Comparison of ENCODE assay signal across 1 cellular context in the genomic region with DNA sequence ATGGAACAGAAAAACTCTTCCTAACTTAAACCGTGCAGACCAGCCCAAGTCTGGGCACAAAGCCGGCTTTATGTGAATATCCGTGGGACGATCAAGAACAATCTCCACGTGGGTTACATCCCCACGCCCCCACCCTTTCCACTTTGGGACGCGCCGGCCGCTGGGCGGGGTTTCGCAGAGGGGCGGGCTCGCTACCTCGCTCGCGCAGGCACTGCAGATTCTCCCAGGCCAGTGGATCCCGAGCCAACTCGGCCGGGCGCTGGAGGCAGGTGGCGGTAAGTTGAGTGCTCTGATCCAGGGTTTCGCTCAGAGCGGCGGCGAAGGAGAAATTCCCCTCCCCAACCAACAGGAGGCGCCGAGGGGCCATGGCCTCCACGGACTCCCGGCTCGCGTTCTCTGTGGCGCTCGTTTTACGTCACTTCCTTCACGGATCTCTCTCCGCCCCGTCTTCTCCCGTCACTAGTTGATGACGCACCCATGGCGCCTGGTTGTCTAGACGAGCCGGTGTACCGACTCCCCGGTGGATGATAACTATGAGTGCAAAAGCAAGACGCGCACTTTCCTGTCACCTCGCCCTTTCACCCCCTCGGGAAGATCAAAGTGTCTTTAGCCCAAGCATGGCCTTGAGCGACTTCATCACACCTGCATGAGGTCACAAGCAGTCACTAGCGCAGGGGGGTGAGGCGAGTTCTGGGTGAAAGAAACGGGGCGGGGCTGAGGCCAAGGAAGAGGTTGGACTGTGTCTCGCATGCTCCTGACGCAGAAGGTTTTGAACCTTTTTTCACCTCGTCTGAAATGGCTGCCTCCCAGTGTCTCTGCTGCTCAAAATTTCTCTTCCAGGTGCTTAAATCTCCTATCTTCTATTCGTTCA.
TF ChIP-seq lines count a peak whose summit lies in the region.

A gene with protein sequence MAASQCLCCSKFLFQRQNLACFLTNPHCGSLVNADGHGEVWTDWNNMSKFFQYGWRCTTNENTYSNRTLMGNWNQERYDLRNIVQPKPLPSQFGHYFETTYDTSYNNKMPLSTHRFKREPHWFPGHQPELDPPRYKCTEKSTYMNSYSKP (plus strand): TSS at position 776 of the 871 bp plus-strand sequence. CDS start 20 bp downstream, at position 796.
TSS of gene FDXACB1 (minus strand) at position 400 of the 871 bp plus-strand sequence. CDS start at position 367, 33 bp downstream.

TF ChIP-seq in WTC11, 78 proteins besides CTCF, POLR2A, EP300 and RAD21 (continued from another document):
- TF ChIP-seq, protein P1, sequence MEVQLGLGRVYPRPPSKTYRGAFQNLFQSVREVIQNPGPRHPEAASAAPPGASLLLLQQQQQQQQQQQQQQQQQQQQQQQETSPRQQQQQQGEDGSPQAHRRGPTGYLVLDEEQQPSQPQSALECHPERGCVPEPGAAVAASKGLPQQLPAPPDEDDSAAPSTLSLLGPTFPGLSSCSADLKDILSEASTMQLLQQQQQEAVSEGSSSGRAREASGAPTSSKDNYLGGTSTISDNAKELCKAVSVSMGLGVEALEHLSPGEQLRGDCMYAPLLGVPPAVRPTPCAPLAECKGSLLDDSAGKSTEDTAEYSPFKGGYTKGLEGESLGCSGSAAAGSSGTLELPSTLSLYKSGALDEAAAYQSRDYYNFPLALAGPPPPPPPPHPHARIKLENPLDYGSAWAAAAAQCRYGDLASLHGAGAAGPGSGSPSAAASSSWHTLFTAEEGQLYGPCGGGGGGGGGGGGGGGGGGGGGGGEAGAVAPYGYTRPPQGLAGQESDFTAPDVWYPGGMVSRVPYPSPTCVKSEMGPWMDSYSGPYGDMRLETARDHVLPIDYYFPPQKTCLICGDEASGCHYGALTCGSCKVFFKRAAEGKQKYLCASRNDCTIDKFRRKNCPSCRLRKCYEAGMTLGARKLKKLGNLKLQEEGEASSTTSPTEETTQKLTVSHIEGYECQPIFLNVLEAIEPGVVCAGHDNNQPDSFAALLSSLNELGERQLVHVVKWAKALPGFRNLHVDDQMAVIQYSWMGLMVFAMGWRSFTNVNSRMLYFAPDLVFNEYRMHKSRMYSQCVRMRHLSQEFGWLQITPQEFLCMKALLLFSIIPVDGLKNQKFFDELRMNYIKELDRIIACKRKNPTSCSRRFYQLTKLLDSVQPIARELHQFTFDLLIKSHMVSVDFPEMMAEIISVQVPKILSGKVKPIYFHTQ (CRISPR knock-in tag; IDR thresholded peaks at IDR 0.05) = no peak
- TF ChIP-seq MXD4 (CRISPR knock-in tag; IDR thresholded peaks at IDR 0.05; ENCODE audit: borderline replicate concordance) = no peak
- TF ChIP-seq E2F5 (CRISPR knock-in tag; IDR thresholded peaks at IDR 0.05) = peak; percentile 52; the same call in 1 of the 2 replicates
- no peak for TF ChIP-seq TCF7 (CRISPR knock-in tag; IDR thresholded peaks at IDR 0.05; ENCODE audit: low read depth)
- no peak for TF ChIP-seq NR1H2 (CRISPR knock-in tag; IDR thresholded peaks at IDR 0.05)
- no peak for TF ChIP-seq ZNF396 (CRISPR knock-in tag; IDR thresholded peaks at IDR 0.05; ENCODE audit: borderline replicate concordance)
- TF ChIP-seq ZBTB21 (CRISPR knock-in tag; IDR thresholded peaks at IDR 0.05; ENCODE audit: borderline replicate concordance) = peak; percentile 94
- TF ChIP-seq SP1 (CRISPR knock-in tag; conservative IDR thresholded peaks at IDR 0.05) = peak; percentile 88
- no peak for TF ChIP-seq FOXP1 (CRISPR knock-in tag; IDR thresholded peaks at IDR 0.05; ENCODE audit: borderline replicate concordance)
- no peak; the same call in 1 of the 2 replicates for TF ChIP-seq ETV6 (CRISPR knock-in tag; IDR thresholded peaks at IDR 0.05)
- TF ChIP-seq FOXJ3 (CRISPR knock-in tag; IDR thresholded peaks at IDR 0.05; ENCODE audit: borderline replicate concordance) = no peak
- no peak for TF ChIP-seq MLX (CRISPR knock-in tag; IDR thresholded peaks at IDR 0.05)
- TF ChIP-seq USF2 (CRISPR knock-in tag; IDR thresholded peaks at IDR 0.05) = peak; percentile 22; the same call in 1 of the 2 replicates
- no peak for TF ChIP-seq CBFB (CRISPR knock-in tag; IDR thresholded peaks at IDR 0.05; ENCODE audit: low read depth)
- peak; percentile 99 for TF ChIP-seq CREM (CRISPR knock-in tag; IDR thresholded peaks at IDR 0.05)
- no peak for TF ChIP-seq HMGA2 (CRISPR knock-in tag; IDR thresholded peaks at IDR 0.05)
- TF ChIP-seq, protein P2, sequence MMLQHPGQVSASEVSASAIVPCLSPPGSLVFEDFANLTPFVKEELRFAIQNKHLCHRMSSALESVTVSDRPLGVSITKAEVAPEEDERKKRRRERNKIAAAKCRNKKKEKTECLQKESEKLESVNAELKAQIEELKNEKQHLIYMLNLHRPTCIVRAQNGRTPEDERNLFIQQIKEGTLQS (CRISPR knock-in tag; conservative IDR thresholded peaks at IDR 0.05) = no peak
- no peak; the same call in 1 of the 2 replicates for TF ChIP-seq JUN (CRISPR knock-in tag; IDR thresholded peaks at IDR 0.05)
- TF ChIP-seq, protein P3, sequence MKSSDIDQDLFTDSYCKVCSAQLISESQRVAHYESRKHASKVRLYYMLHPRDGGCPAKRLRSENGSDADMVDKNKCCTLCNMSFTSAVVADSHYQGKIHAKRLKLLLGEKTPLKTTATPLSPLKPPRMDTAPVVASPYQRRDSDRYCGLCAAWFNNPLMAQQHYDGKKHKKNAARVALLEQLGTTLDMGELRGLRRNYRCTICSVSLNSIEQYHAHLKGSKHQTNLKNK (CRISPR knock-in tag; IDR thresholded peaks at IDR 0.05) = no peak
- no peak for TF ChIP-seq ZNF317 (CRISPR knock-in tag; IDR thresholded peaks at IDR 0.05; ENCODE audit: borderline replicate concordance, low read depth)
- TF ChIP-seq ARID4B (CRISPR knock-in tag; IDR thresholded peaks at IDR 0.05; ENCODE audit: borderline replicate concordance) = peak; percentile 83; the same call in 1 of the 2 replicates
- TF ChIP-seq NFATC4 (CRISPR knock-in tag; IDR thresholded peaks at IDR 0.05) = no peak
- TF ChIP-seq, protein P4, sequence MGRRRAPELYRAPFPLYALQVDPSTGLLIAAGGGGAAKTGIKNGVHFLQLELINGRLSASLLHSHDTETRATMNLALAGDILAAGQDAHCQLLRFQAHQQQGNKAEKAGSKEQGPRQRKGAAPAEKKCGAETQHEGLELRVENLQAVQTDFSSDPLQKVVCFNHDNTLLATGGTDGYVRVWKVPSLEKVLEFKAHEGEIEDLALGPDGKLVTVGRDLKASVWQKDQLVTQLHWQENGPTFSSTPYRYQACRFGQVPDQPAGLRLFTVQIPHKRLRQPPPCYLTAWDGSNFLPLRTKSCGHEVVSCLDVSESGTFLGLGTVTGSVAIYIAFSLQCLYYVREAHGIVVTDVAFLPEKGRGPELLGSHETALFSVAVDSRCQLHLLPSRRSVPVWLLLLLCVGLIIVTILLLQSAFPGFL (CRISPR knock-in tag; IDR thresholded peaks at IDR 0.05; ENCODE audit: borderline replicate concordance) = no peak
- TF ChIP-seq, protein P5, sequence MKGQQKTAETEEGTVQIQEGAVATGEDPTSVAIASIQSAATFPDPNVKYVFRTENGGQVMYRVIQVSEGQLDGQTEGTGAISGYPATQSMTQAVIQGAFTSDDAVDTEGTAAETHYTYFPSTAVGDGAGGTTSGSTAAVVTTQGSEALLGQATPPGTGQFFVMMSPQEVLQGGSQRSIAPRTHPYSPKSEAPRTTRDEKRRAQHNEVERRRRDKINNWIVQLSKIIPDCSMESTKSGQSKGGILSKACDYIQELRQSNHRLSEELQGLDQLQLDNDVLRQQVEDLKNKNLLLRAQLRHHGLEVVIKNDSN (CRISPR knock-in tag; IDR thresholded peaks at IDR 0.05) = peak; percentile 40; the same call in 1 of the 2 replicates
